In the genomic region with DNA sequence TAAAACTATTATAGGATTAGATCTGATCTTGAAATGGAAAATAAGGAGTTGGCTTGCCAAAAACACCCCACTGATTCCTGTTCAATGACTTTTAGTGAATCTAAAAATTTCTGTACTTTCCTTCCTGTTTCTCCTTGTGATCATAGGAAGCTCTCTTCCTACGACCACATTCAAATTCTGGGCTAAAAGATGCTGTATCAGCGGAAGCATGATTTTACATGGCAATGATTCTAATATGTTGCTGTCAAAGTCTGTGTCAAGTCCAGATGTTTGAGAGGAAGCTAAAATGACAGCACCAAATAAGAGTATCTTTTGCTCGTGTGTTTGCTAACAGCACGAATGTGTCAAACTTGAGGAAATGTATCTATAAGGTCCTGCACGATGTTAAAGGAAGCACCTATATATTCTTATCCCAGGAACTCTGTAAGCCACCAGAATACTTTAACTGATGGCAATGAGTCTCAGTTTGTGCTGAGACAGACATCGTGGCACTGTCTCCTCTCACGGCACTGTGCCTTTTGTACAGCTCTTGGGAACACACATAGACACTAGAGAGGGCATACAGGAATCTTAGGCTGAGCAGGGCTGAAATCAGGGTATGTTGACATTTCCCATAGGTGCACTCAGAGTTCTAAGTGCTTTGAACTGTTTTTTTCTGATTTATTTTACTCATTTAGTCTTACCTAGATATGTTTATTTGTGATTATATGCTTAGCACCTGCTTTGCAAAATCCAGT, we compare ENCODE assay signal across 22 cellular contexts.
"Had no signal": no experiment of that assay in that cellular context is flagged by ENCODE, and none has a peak within 500 bp of the region (broad histone marks: within the 10 kb centered on the region; RNA-seq: fewer than 3 reads in every experiment).

No MANE protein-coding gene starts in this region.

- ATAC-seq: activated CD8-positive, alpha-beta memory T cell treated with anti-CD3 and anti-CD28 coated beads, Interleukin-2, amount 10 ng/mL, durations not matched to agents 7 days and 5 days; activated naive CD4-positive, alpha-beta T cell treated with anti-CD3 and anti-CD28 coated beads, Interleukin-2, amount 50 U/mL, for 72 hours; activated naive CD8-positive, alpha-beta T cell treated with anti-CD3 and anti-CD28 coated beads, Interleukin-2, amount 50 U/mL, for 24 hours; body of pancreas; SK-N-SH treated with all-trans-retinoic acid at 6 μM for 48 hours had no signal

- H3K4me1 ChIP-seq: ascending aorta, body of pancreas had no signal

- H3K4me3 ChIP-seq: ascending aorta, body of pancreas, MG63, SJCRH30 had no signal

- H3K27me3 ChIP-seq: ascending aorta, body of pancreas, MG63, SJCRH30 had no signal

- H3K36me3 ChIP-seq: ascending aorta, MG63, SJCRH30 had no signal

- H3K9me3 ChIP-seq: ascending aorta, body of pancreas, MG63, SJCRH30 had no signal

- DNase-seq: activated B cell treated with CpG ODN at 0.5 μM for 24 hours; activated CD4-positive, alpha-beta T cell treated with anti-CD3 and anti-CD28 coated beads for 1 hour; activated CD4-positive, alpha-beta T cell treated with anti-CD3 and anti-CD28 coated beads, Interleukin-2, amount 10 ng/mL, durations not matched to agents 24 days and 14 days; activated CD4-positive, alpha-beta T cell treated with anti-CD3 and anti-CD28 coated beads, Interleukin-2, amount 50 U/mL, for 48 hours; activated CD8-positive, alpha-beta memory T cell treated with anti-CD3 and anti-CD28 coated beads, Interleukin-2, amount 10 ng/mL, durations not matched to agents 7 days and 5 days; activated effector memory CD4-positive, alpha-beta T cell treated with anti-CD3 and anti-CD28 coated beads, Interleukin-2, amount 50 U/mL, for 16 hours; activated naive CD4-positive, alpha-beta T cell treated with Interleukin-2 at 50 U/mL for 16 hours; activated naive CD8-positive, alpha-beta T cell treated with anti-CD3 and anti-CD28 coated beads, Interleukin-2, amount 50 U/mL, for 24 hours; activated T-cell treated with anti-CD3 and anti-CD28 coated beads, Interleukin-2, amount 50 U/mL, for 24 hours; amniotic stem cell; body of pancreas; MG63; NCI-H1105; NCI-H1436; NCI-H1694 treated with DMSO at 0.1 percent for 48 hours; NCI-H2029 treated with DMSO at 0.1 percent for 48 hours; NCI-H510A treated with DMSO at 0.1 percent for 48 hours; NCI-H69; SJCRH30 had no signal

- H3K27ac ChIP-seq: ascending aorta, body of pancreas, SJCRH30 had no signal
